ENCODE assay signal across 14 cellular contexts in the genomic region with DNA sequence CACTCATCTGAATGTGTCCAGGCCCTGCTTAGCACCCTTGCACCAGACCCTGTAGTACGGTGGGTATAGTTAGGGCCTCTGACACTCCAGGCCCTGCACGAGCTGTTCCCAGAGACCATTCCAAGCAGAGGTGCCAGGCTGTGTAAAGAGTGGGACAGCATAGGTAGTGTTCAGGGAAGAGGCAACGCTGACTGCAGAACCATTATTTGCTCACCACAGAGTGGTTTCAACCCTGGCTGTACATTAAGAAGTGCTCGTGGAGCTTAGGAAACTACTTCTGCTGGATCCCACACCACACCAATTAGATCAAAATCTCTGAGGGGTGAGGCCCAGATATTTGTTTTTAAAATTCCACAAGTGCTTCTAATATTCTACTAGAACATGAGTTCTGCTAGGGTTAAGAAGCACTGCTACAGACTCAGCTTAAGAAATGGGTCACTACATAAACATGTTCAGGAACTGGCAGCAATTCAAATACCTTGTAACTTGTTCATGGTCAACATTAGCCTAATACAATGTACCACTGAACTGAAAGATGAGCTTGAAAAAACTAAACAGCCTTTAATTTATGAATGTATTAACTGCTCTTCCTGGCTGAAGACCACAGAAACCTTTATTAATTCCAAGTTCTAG.
A peak's percentile ranks its signal among the peaks of the same experiment; 100 is the strongest.
DNase-seq lines count a peak whose midpoint lies in the region; TF ChIP-seq lines count a peak whose summit lies in the region.
"Had no signal": no experiment of that assay in that cellular context is flagged by ENCODE, and none has a peak within 500 bp of the region (broad histone marks: within the 10 kb centered on the region; RNA-seq: fewer than 3 reads in every experiment).

No MANE protein-coding gene starts in this region.

- TF ChIP-seq CTCF in AG10803 (conservative IDR thresholded peaks at IDR 0.05; ENCODE audit: low read length) (no peak), VCaP (conservative IDR thresholded peaks at IDR 0.05) (no peak), fibroblast of mammary gland (conservative IDR thresholded peaks at IDR 0.05; ENCODE audit: control insufficient read depth, insufficient read depth, low read depth, low read length) (no peak), prostate gland (IDR thresholded peaks at IDR 0.05) (no peak)

- peak overlapping the region; percentile 44 for H3K27ac ChIP-seq in VCaP
- peak overlapping the region; percentile 4 to 43 for H3K27ac ChIP-seq in prostate gland

- H3K36me3 ChIP-seq in prostate gland (no peaks in the 10 kb centered on the region), HAP-1 (replicated peaks) (no peaks in the 10 kb centered on the region)
- H3K36me3 ChIP-seq: BE2C, MG63 had no signal

- H3K9me3 ChIP-seq in prostate gland (no peaks in the 10 kb centered on the region), HAP-1 (no peaks in the 10 kb centered on the region)
- H3K9me3 ChIP-seq: BE2C, MG63 had no signal

- WGBS in prostate gland: 38% methylated on average over 4 of the region's 4 CpGs

- H3K4me3 ChIP-seq in AG10803 (ENCODE audit: low read length): no peak overlapping the region
- no peak overlapping the region for H3K4me3 ChIP-seq in fibroblast of mammary gland (ENCODE audit: control insufficient read depth, low read depth, low read length)
- no peak overlapping the region for H3K4me3 ChIP-seq in prostate gland
- no peak overlapping the region for H3K4me3 ChIP-seq in HAP-1
- H3K4me3 ChIP-seq: MG63, smooth muscle cell had no signal

- in situ Hi-C loops in HAP-1 (cut with MboI; ENCODE audit: low sequenced_read_pairs): loop anchor here (25.0 kb wide), 1 partner anchor 350 kb away; no protein-coding TSS in a partner anchor

- TF ChIP-seq POLR2A in prostate gland (IDR thresholded peaks at IDR 0.05): no peak

- DNase-seq in AG10803 (ENCODE audit: low read depth) (peak; percentile 59), fibroblast of mammary gland (ENCODE audit: low read depth) (peak; percentile 79), prostate gland (ENCODE audit: low spot score) (peak; percentile 55), cardiac septum (ENCODE audit: low spot score) (no peak), HPDE6-E6E7 (ENCODE audit: extremely low spot score) (no peak), NCI-H2029 (lab: John Stamatoyannopoulos, UW) (no peak), HAP-1 (ENCODE audit: low spot score in 2 of 2) (no peak)
- DNase-seq: BE2C, GDM1, MG63, naive B cell, NCI-H446 treated with DMSO at 0.1 percent for 48 hours had no signal

- H3K27me3 ChIP-seq in prostate gland (replicated peaks; ENCODE audit: insufficient read depth) (no peaks in the 10 kb centered on the region), HAP-1 (ENCODE audit: low read depth) (no peaks in the 10 kb centered on the region)
- H3K27me3 ChIP-seq: BE2C, MG63 had no signal

- intact Hi-C loops in prostate gland (cut with DNase I) (no loop called here), cardiac septum (cut with DNase I) (loop anchor here (10.0 kb wide), 1 partner anchor 343 kb away; no protein-coding TSS in a partner anchor)

- no peaks in the 10 kb centered on the region for H3K4me1 ChIP-seq in prostate gland (replicated peaks)
- no peaks in the 10 kb centered on the region for H3K4me1 ChIP-seq in HAP-1
- H3K4me1 ChIP-seq: BE2C had no signal

Comparison
In these comparisons a context has a peak if more than half of its experiments do, and no peak if none do; other contexts are left out.
1. DNase-seq: peak in AG10803 (single experiment), fibroblast of mammary gland (single experiment) and prostate gland (single experiment); none in cardiac septum (single experiment), HPDE6-E6E7 (single experiment), NCI-H2029 (single experiment) and HAP-1 (0 of 2).